In genomic region chr20:35699914-35700624, GRCh38 we compare ENCODE assay signal across 8 cellular contexts.
A peak's percentile ranks its signal among the peaks of the same experiment; 100 is the strongest.
DNase-seq lines count a peak whose midpoint lies in the region; ATAC-seq and TF ChIP-seq lines count a peak whose summit lies in the region.

No MANE protein-coding gene starts in this region.

- H3K4me2 ChIP-seq in SU-DHL-6 (ENCODE audit: low read depth, low read length, poor library complexity, severe bottlenecking), result peak overlapping the region; percentile 67

- peaks cover 23% of the 10 kb centered on the region for H3K36me3 ChIP-seq in SU-DHL-6 (ENCODE audit: low read length)

- H3K4me3 ChIP-seq in SU-DHL-6 (ENCODE audit: insufficient read depth, low read length, poor library complexity, severe bottlenecking) (peak overlapping the region; percentile 92), retinal pigment epithelial cell (ENCODE audit: low read length) (peak overlapping the region; percentile 94)

- H2AFZ ChIP-seq in SU-DHL-6 (ENCODE audit: low read depth, low read length, severe bottlenecking), result peak overlapping the region; percentile 93

- ATAC-seq in GM18519 (IDR thresholded peaks at IDR 0.05; ENCODE audit: low FRiP score, unreplicated experiment) (no peak), HG02973 (IDR thresholded peaks at IDR 0.05; ENCODE audit: unreplicated experiment) (no peak), HG03520 (IDR thresholded peaks at IDR 0.05; ENCODE audit: unreplicated experiment) (no peak), GM19397 (IDR thresholded peaks at IDR 0.05; ENCODE audit: unreplicated experiment) (no peak)

- H3F3A ChIP-seq in SU-DHL-6 (ENCODE audit: insufficient read depth), result peaks cover 67% of the 10 kb centered on the region

- H3K9me2 ChIP-seq in SU-DHL-6 (replicated peaks; ENCODE audit: insufficient read depth, low read length), result no peaks in the 10 kb centered on the region

- H3K9me3 ChIP-seq in SU-DHL-6 (ENCODE audit: insufficient read depth, low read length), result no peaks in the 10 kb centered on the region

- H3K9ac ChIP-seq in SU-DHL-6 (ENCODE audit: low read length), result peak overlapping the region; percentile 93

- no peaks in the 10 kb centered on the region for H3K27me3 ChIP-seq in SU-DHL-6 (ENCODE audit: low read length)

- H3K79me2 ChIP-seq in SU-DHL-6 (ENCODE audit: insufficient read depth, low read length), result peaks cover 26% of the 10 kb centered on the region; the same call in 1 of the 2 replicates

- H3K27ac ChIP-seq in SU-DHL-6 (ENCODE audit: low read depth, low read length), result peak overlapping the region; percentile 70

- DNase-seq in GM20000 (ENCODE audit: low spot score) (peak; percentile 17), fibroblast of peridontal ligament (ENCODE audit: extremely low read depth) (peak; percentile 43), retinal pigment epithelial cell (ENCODE audit: low read depth) (no peak)

- no peak for TF ChIP-seq CTCF in GM20000 (IDR thresholded peaks at IDR 0.05; ENCODE audit: extremely low read depth, missing control alignments)
- no peak for TF ChIP-seq CTCF in SU-DHL-6 (IDR thresholded peaks at IDR 0.05; ENCODE audit: insufficient read depth, low read length, poor library complexity, severe bottlenecking)
- TF ChIP-seq CTCF in retinal pigment epithelial cell (conservative IDR thresholded peaks at IDR 0.05; ENCODE audit: low read depth, low read length), result no peak

- peaks cover 8% of the 10 kb centered on the region for H4K20me1 ChIP-seq in SU-DHL-6 (ENCODE audit: low read depth, low read length)
